ENCODE assay signal across 8 cellular contexts in the genomic region with DNA sequence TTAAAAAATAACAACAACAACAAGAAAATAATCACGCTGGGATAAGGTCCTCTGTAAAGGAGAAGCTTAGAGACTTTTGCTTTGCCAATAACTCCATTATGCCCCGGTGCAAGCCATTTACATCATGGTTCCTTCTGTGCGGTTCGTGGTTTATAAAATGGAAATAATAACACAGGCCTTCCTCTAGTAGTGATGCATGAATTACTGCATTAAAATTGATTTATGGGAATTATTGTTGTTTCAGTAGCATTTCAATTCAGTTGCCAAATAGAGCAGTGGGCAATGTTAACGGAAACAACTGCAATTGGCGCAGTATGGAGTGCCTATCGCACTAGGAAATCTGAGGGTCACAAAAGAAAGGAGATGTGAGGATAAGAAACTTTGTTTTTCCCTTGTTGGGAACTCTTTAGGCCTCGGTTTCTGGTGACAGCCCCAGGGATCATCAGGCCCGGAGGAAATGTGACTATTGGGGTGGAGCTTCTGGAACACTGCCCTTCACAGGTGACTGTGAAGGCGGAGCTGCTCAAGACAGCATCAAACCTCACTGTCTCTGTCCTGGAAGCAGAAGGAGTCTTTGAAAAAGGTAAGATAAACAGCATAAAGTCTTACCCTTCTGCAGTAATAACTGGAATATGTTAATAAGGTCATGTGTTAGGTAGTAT. TPM values are rescaled to one million over a fixed set of nuclear protein-coding genes. Genes with fewer than 3 reads are reported as not detected.
A peak's percentile ranks its signal among the peaks of the same experiment; 100 is the strongest.
DNase-seq lines count a peak whose midpoint lies in the region; ATAC-seq lines count a peak whose summit lies in the region.

No MANE protein-coding gene starts in this region.

- H3K27ac ChIP-seq in rectal smooth muscle tissue (ENCODE audit: low read depth, low read length), result peak overlapping the region; percentile 92

- ATAC-seq in GM19043 (IDR thresholded peaks at IDR 0.05; ENCODE audit: low read depth, unreplicated experiment), result peak; percentile 37
- ATAC-seq in HG03460 (IDR thresholded peaks at IDR 0.05; ENCODE audit: unreplicated experiment), result no peak
- ATAC-seq in HG02981 (IDR thresholded peaks at IDR 0.05; ENCODE audit: unreplicated experiment), result no peak

- DNase-seq in NCI-H460 (ENCODE audit: extremely low read depth, low read depth) (peak; percentile 33), dermis blood vessel endothelial cell (peak; percentile 33), SKM-1 (lab: John Stamatoyannopoulos, UW; ENCODE audit: unreplicated experiment) (no peak), NCI-H82 (lab: John Stamatoyannopoulos, UW) (no peak)

- H3K4me3 ChIP-seq in rectal smooth muscle tissue (ENCODE audit: low read length), result peak overlapping the region; percentile 78

- H3K9ac ChIP-seq in rectal smooth muscle tissue (ENCODE audit: low read length), result no peak overlapping the region

- H3K27me3 ChIP-seq in rectal smooth muscle tissue (ENCODE audit: control insufficient read depth, insufficient read depth, low read length), result no peaks in the 10 kb centered on the region

- H3K36me3 ChIP-seq in rectal smooth muscle tissue (ENCODE audit: control insufficient read depth, insufficient read depth, low read length), result no peaks in the 10 kb centered on the region

- H3K4me1 ChIP-seq in rectal smooth muscle tissue (ENCODE audit: control insufficient read depth, insufficient read depth, low read length), result peaks cover 20% of the 10 kb centered on the region

RNA-seq across cellular contexts. Expression of gene CD109, which starts 1.1 kb away (rescaled TPM):
- 36.3 and 43.6 TPM in 2 replicates for total RNA-seq in NCI-H460 (2014; rRNA removed; shearing (Covaris generic))
- polyA plus RNA-seq in NCI-H460 (2014; cell fraction: nucleus; rRNA removed), result 16.7 and 28.3 TPM in 2 replicates
- 25.2 and 36.3 TPM in 2 replicates for total RNA-seq in dermis blood vessel endothelial cell

RNA-seq across cellular contexts. Expression of gene SLC17A5, which starts 43.3 kb away (rescaled TPM):
- 9.4 and 11.7 TPM in 2 replicates for total RNA-seq in NCI-H460 (2014; rRNA removed; shearing (Covaris generic))
- 5.1 and 7.0 TPM in 2 replicates for polyA plus RNA-seq in NCI-H460 (2014; cell fraction: nucleus; rRNA removed)
- 24.0 and 31.5 TPM in 2 replicates for total RNA-seq in dermis blood vessel endothelial cell

Comparison
In these comparisons a context has a peak if more than half of its experiments do, and no peak if none do; other contexts are left out.
1. DNase-seq: peak in NCI-H460 (single experiment) and dermis blood vessel endothelial cell (single experiment); none in SKM-1 (single experiment) and NCI-H82 (single experiment).